ENCODE assay signal across 10 cellular contexts in genomic region chr16:69017036-69017783, GRCh38.
A peak's percentile ranks its signal among the peaks of the same experiment; 100 is the strongest.
DNase-seq lines count a peak whose midpoint lies in the region; ATAC-seq, FAIRE-seq and TF ChIP-seq lines count a peak whose summit lies in the region.
"Had no signal": no experiment of that assay in that cellular context is flagged by ENCODE, and none has a peak within 500 bp of the region (broad histone marks: within the 10 kb centered on the region; RNA-seq: fewer than 3 reads in every experiment).

No MANE protein-coding gene starts in this region.

- H3K36me3 ChIP-seq in gastrocnemius medialis (no peaks in the 10 kb centered on the region), Peyer's patch (no peaks in the 10 kb centered on the region)

- no peak for TF ChIP-seq POLR2A in gastrocnemius medialis (IDR thresholded peaks at IDR 0.05)
- no peak for TF ChIP-seq POLR2A in Peyer's patch (IDR thresholded peaks at IDR 0.05)

- no peaks in the 10 kb centered on the region for H3K9me3 Mint-ChIP-seq in type B pancreatic cell

- H3K9me3 ChIP-seq in gastrocnemius medialis (no peaks in the 10 kb centered on the region), Peyer's patch (no peaks in the 10 kb centered on the region)
- H3K9me3 ChIP-seq: tibial artery had no signal

- FAIRE-seq in RCC 7860 (lab: Jason Lieb, UNC) = peak; percentile 96

- H3K4me3 Mint-ChIP-seq in type B pancreatic cell = no peak overlapping the region

- intact Hi-C loops in gastrocnemius medialis (cut with DNase I; ENCODE audit: low total_unique reads) = no loop called here

- H3K27me3 Mint-ChIP-seq in type B pancreatic cell = no peaks in the 10 kb centered on the region

- H3K4me3 ChIP-seq in gastrocnemius medialis (no peak overlapping the region), Peyer's patch (no peak overlapping the region)
- H3K4me3 ChIP-seq: skin epidermis, tibial artery had no signal

- no peaks in the 10 kb centered on the region for H3K27me3 ChIP-seq in gastrocnemius medialis
- no peaks in the 10 kb centered on the region for H3K27me3 ChIP-seq in Peyer's patch
- H3K27me3 ChIP-seq: tibial artery had no signal

- DNase-seq in GM13976 (ENCODE audit: low spot score) (peak; percentile 25), RCC 7860 (ENCODE audit: low spot score) (peak; percentile 89), epithelial cell of prostate (ENCODE audit: low read depth, low spot score) (no peak), gastrocnemius medialis (no peak), type B pancreatic cell (ENCODE audit: extremely low spot score, unreplicated experiment) (no peak), Peyer's patch (no peak)
- DNase-seq: activated effector memory CD4-positive, alpha-beta T cell treated with Interleukin-2 at 50 U/mL for 16 hours; tibial artery had no signal

- H3K27ac ChIP-seq in epithelial cell of prostate (peak overlapping the region; percentile 56), gastrocnemius medialis (peak overlapping the region in 3 of 4 donors; percentile 19 to 57 (median 39)), Peyer's patch (no peak overlapping the region)
- H3K27ac ChIP-seq: tibial artery had no signal

- in situ Hi-C loops in GM13976 (cut with MboI; ENCODE audit: low sequenced_read_pairs, unreplicated experiment) (no loop called here), gastrocnemius medialis (cut with MboI; ENCODE audit: low sequenced_read_pairs in 4 of 4) (no loop called here)

- TF ChIP-seq CTCF in GM13976 (IDR thresholded peaks at IDR 0.05; ENCODE audit: borderline replicate concordance, control extremely low read depth, extremely low read depth, insufficient read depth, missing control alignments) = no peak
- no peak for TF ChIP-seq CTCF in gastrocnemius medialis (IDR thresholded peaks at IDR 0.05 in 4 of 5, conservative IDR thresholded peaks at IDR 0.05 in 1 of 5)
- TF ChIP-seq CTCF in type B pancreatic cell (conservative IDR thresholded peaks at IDR 0.05) = no peak
- TF ChIP-seq CTCF in Peyer's patch (IDR thresholded peaks at IDR 0.05) = no peak

- no peaks in the 10 kb centered on the region for H3K36me3 Mint-ChIP-seq in type B pancreatic cell

- ATAC-seq in gastrocnemius medialis = no peak
- no peak for ATAC-seq in HG02798 (IDR thresholded peaks at IDR 0.05; ENCODE audit: poor library complexity, unreplicated experiment)

- no peak overlapping the region for H3K27ac Mint-ChIP-seq in type B pancreatic cell

- H3K4me1 ChIP-seq in gastrocnemius medialis (no peaks in the 10 kb centered on the region), Peyer's patch (no peaks in the 10 kb centered on the region)
- H3K4me1 ChIP-seq: tibial artery had no signal

- no peaks in the 10 kb centered on the region for H3K4me1 Mint-ChIP-seq in type B pancreatic cell (ENCODE audit: unreplicated experiment)

Comparison
In these comparisons a context has a peak if more than half of its experiments do, and no peak if none do; other contexts are left out.
1. DNase-seq: peak in GM13976 (single experiment) and RCC 7860 (single experiment); none in epithelial cell of prostate (single experiment), gastrocnemius medialis (0 of 2), type B pancreatic cell (single experiment) and Peyer's patch (0 of 3).
2. H3K27ac ChIP-seq: peak in epithelial cell of prostate (single experiment) and gastrocnemius medialis (3 of 4); none in Peyer's patch (0 of 4).